In the genomic region with DNA sequence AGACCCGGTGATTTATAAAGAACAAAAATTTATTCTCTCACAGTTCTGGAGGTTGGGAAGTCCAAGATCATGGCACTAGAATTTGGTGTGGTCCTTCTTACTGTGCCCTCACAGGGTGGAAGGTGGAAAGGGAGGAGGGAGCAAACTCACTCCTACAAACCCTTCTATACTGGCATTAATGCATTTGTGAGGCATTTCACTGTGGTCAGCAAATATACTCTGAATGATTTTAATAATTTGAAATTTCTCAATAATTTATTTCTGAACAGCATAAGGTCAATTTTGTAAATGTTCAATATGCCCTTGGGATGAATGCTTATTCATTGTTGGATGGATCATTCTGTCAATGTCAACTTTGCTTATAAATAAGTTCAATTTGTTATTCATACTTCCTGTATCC, we compare ENCODE assay signal across 27 cellular contexts.
"Had no signal": no experiment of that assay in that cellular context is flagged by ENCODE, and none has a peak within 500 bp of the region (broad histone marks: within the 10 kb centered on the region; RNA-seq: fewer than 3 reads in every experiment).

No MANE protein-coding gene starts in this region.

- FAIRE-seq: urothelium cell line had no signal

- H3K4me3 ChIP-seq: stomach, suprapubic skin, testis, thoracic aorta, thyroid gland, tibial artery, tibial nerve, transverse colon, upper lobe of left lung, upper lobe of right lung, uterus, vagina had no signal

- H3K27ac ChIP-seq: stomach, suprapubic skin, testis, thoracic aorta, thyroid gland, tibial artery, tibial nerve, transverse colon, upper lobe of left lung, upper lobe of right lung, uterus, vagina had no signal

- H3K27me3 ChIP-seq: stomach, suprapubic skin, testis, thyroid gland, tibial artery, tibial nerve, transverse colon, upper lobe of left lung, upper lobe of right lung, uterus, vagina had no signal

- H3K9me3 ChIP-seq: stomach, suprapubic skin, testis, thoracic aorta, thyroid gland, tibial artery, transverse colon, upper lobe of left lung, upper lobe of right lung, uterus, vagina had no signal

- ATAC-seq: stimulated activated effector memory CD8-positive, alpha-beta T cell treated with anti-CD3 and anti-CD28 coated beads, Interleukin-12 subunit alpha, Interleukin-12 subunit beta, amount 100 ng/mL, for 72 hours; stimulated activated memory B cell treated with anti-CD40 and anti-IgM and Interleukin-4, amounts not matched to agents 10 μg/mL and 1 μg/mL and 100 μg/mL, for 72 hours; stimulated activated naive B cell treated with anti-CD40 and anti-IgM and Interleukin-4, amounts not matched to agents 10 μg/mL and 1 μg/mL and 100 μg/mL, for 72 hours; stimulated activated naive CD8-positive, alpha-beta T cell treated with anti-CD3 and anti-CD28 coated beads, Interleukin-15, amount 100 ng/mL, for 72 hours; stimulated activated naive CD8-positive, alpha-beta T cell treated with anti-CD3 and anti-CD28 coated beads, Interleukin-15, Interleukin-2, amounts not matched to agents 100 U/mL and 50 U/mL, for 24 hours; upper lobe of right lung had no signal

- H3K4me1 ChIP-seq: testis, uterus had no signal

- H3K36me3 ChIP-seq: stomach, suprapubic skin, thoracic aorta, thyroid gland, tibial artery, tibial nerve, transverse colon, upper lobe of left lung, upper lobe of right lung, uterus, vagina had no signal

- DNase-seq: stimulated activated CD4-positive, alpha-beta T cell treated with anti-CD3 and anti-CD28 coated beads, Interleukin-2, amount 100 ng/mL, for 48 hours; stimulated activated CD4-positive, alpha-beta T cell treated with anti-CD3 and anti-CD28 coated beads, Interleukin-4, amount 100 ng/mL, for 1 hour; stimulated activated CD4-positive, alpha-beta T cell treated with anti-CD3 and anti-CD28 coated beads, Interleukin-4, amount 100 ng/mL, for 24 hours; stimulated activated CD4-positive, alpha-beta T cell treated with anti-CD3 and anti-CD28 coated beads, Interleukin-4, amount 100 ng/mL, for 4 hours; stimulated activated CD8-positive, alpha-beta memory T cell treated with anti-CD3 and anti-CD28 coated beads, Interleukin-4, amount 100 ng/mL, for 48 hours; stimulated activated naive B cell treated with anti-CD40 and anti-IgM and Interleukin-4, amounts not matched to agents 10 μg/mL and 1 μg/mL and 100 μg/mL, for 72 hours; stimulated activated naive CD4-positive, alpha-beta T cell; stimulated activated naive CD4-positive, alpha-beta T cell treated with Interleukin-2 at 50 U/mL for 16 hours; stimulated activated naive CD8-positive, alpha-beta T cell treated with anti-CD3 and anti-CD28 coated beads, Interleukin-15, amount 100 ng/mL, for 72 hours; stimulated activated naive CD8-positive, alpha-beta T cell treated with anti-CD3 and anti-CD28 coated beads, Interleukin-15, Interleukin-2, amounts not matched to agents 100 U/mL and 50 U/mL, for 24 hours; stomach; substantia nigra; testis; thyroid gland; tibial artery; transverse colon; trophoblast cell; upper lobe of left lung; upper lobe of right lung; uterus had no signal
